ENCODE assay signal across 1 cellular context in the genomic region with DNA sequence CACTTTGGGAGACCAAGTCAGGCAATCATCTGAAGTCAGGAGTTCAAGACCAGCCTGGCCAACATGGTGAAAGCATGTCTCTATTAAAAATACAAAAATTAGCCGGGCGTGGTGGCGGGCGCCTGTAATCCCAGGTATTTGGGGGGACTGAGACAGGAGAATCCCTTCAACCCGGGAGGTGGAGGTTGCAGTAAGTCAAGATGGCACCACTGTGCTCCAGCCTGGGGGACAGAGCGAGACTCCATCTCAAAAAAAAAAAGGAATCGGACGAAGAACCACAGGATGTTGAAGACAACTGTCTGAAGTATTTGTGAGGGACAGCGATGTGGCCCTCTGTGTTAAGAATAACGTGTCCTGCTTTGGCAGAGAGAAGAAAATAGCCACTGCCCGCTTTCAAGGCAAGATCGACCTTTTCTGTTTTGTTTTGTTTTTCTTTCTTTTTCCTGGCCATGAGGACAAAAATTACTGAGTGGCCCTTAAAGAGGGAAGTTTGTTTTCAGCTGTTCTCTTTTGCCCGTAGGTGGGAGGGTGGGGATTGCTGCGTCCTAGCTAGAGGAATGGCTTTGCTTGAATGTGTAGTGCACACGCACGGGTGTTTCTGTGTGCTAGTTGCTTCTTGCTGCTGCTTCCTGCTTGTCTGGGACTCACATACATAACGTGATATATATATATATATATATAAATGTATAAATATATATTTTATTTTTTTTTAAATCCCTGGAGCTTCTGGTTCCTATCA.
TF ChIP-seq lines count a peak whose summit lies in the region.

No MANE protein-coding gene starts in this region.

TF ChIP-seq in HepG2, 621 proteins besides CTCF, POLR2A, EP300 and RAD21:
- peak; percentile 40; the same call in 1 of the 2 replicates for TF ChIP-seq POLR2G (IDR thresholded peaks at IDR 0.05; ENCODE audit: low read depth, low read length)
- no peak for TF ChIP-seq IRX3 (CRISPR knock-in tag; IDR thresholded peaks at IDR 0.05; ENCODE audit: borderline replicate concordance, low read depth)
- TF ChIP-seq, protein P1, sequence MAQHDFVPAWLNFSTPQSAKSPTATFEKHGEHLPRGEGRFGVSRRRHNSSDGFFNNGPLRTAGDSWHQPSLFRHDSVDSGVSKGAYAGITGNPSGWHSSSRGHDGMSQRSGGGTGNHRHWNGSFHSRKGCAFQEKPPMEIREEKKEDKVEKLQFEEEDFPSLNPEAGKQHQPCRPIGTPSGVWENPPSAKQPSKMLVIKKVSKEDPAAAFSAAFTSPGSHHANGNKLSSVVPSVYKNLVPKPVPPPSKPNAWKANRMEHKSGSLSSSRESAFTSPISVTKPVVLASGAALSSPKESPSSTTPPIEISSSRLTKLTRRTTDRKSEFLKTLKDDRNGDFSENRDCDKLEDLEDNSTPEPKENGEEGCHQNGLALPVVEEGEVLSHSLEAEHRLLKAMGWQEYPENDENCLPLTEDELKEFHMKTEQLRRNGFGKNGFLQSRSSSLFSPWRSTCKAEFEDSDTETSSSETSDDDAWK (CRISPR knock-in tag; IDR thresholded peaks at IDR 0.05): no peak
- no peak for TF ChIP-seq ZNF33A (CRISPR knock-in tag; IDR thresholded peaks at IDR 0.05; ENCODE audit: borderline replicate concordance)
- TF ChIP-seq POLR2AphosphoS2 (IDR thresholded peaks at IDR 0.05; ENCODE audit: low read depth, low read length): peak; percentile 42
- TF ChIP-seq ZNF766 (CRISPR knock-in tag; IDR thresholded peaks at IDR 0.05; ENCODE audit: borderline replicate concordance): no peak
- TF ChIP-seq RBFOX2 (IDR thresholded peaks at IDR 0.05; ENCODE audit: low read depth, low read length): 0 out of 2 replicates have a peak, but pooled peaks have one; percentile 16
